ENCODE assay signal across 1 cellular context in genomic region chrX:12890467-12890866, GRCh38.
A peak's percentile ranks its signal among the peaks of the same experiment; 100 is the strongest.
TF ChIP-seq lines count a peak whose summit lies in the region.

No MANE protein-coding gene starts in this region.

TF ChIP-seq in GM12878, 131 proteins besides CTCF, POLR2A, EP300 and RAD21 (continued from another document):
- TF ChIP-seq RELB (IDR thresholded peaks at IDR 0.05; ENCODE audit: low read depth) = peak; percentile 69
- peak; percentile 38; the same call in 1 of the 2 replicates for TF ChIP-seq JUNB (IDR thresholded peaks at IDR 0.05)
- no peak for TF ChIP-seq BACH1 (IDR thresholded peaks at IDR 0.05; ENCODE audit: borderline replicate concordance)
- TF ChIP-seq POU2F2 (IDR thresholded peaks at IDR 0.05; ENCODE audit: borderline replicate concordance, low read depth, low read length) = 0 out of 3 replicates have a peak, but pooled peaks have one; percentile 62
- TF ChIP-seq IKZF2 (IDR thresholded peaks at IDR 0.05) = peak; percentile 66 to 70; a peak in 3 of 4 replicates
- TF ChIP-seq CHD1 (IDR thresholded peaks at IDR 0.05; ENCODE audit: low read depth, low read length) = no peak
- no peak for TF ChIP-seq ZBTB33 (IDR thresholded peaks at IDR 0.05)
- no peak for TF ChIP-seq NRF1 (conservative IDR thresholded peaks at IDR 0.05; ENCODE audit: low read depth, low read length)
- TF ChIP-seq HDGF (IDR thresholded peaks at IDR 0.05) = no peak
- TF ChIP-seq SP1 (IDR thresholded peaks at IDR 0.05; ENCODE audit: low read depth, low read length) = peak; percentile 23
- TF ChIP-seq PAX5 (IDR thresholded peaks at IDR 0.05; ENCODE audit: borderline replicate concordance, low read depth, low read length) = peak; percentile 64; the same call in 1 of the 2 replicates
- no peak for TF ChIP-seq EZH2 (IDR thresholded peaks at IDR 0.05; ENCODE audit: borderline replicate concordance, control insufficient read depth, low read depth, low read length)
- no peak for TF ChIP-seq HDAC2 (IDR thresholded peaks at IDR 0.05)
- TF ChIP-seq TCF12 (IDR thresholded peaks at IDR 0.05; ENCODE audit: low read depth, low read length) = peak; percentile 96
- no peak for TF ChIP-seq KLF5 (IDR thresholded peaks at IDR 0.05; ENCODE audit: partially characterized antibody)
- no peak for TF ChIP-seq NR2C1 (IDR thresholded peaks at IDR 0.05)
- TF ChIP-seq IRF4 (IDR thresholded peaks at IDR 0.05; ENCODE audit: low read depth, low read length) = no peak
- TF ChIP-seq FOXM1 (IDR thresholded peaks at IDR 0.05; ENCODE audit: low read depth, low read length) = peak; percentile 82
- TF ChIP-seq NFYA (IDR thresholded peaks at IDR 0.05; ENCODE audit: borderline replicate concordance, low read depth, low read length) = no peak
- no peak for TF ChIP-seq FOXK2 (IDR thresholded peaks at IDR 0.05)
- no peak for TF ChIP-seq NR2C2 (IDR thresholded peaks at IDR 0.05; ENCODE audit: borderline replicate concordance, control insufficient read depth, insufficient read length, low read depth)
- TF ChIP-seq CREB1 (IDR thresholded peaks at IDR 0.05; ENCODE audit: low read depth) = 0 out of 2 replicates have a peak, but pooled peaks have one; percentile 26
- TF ChIP-seq HSF1 (IDR thresholded peaks at IDR 0.05; ENCODE audit: low read depth, low read length) = no peak
